In the genomic region with DNA sequence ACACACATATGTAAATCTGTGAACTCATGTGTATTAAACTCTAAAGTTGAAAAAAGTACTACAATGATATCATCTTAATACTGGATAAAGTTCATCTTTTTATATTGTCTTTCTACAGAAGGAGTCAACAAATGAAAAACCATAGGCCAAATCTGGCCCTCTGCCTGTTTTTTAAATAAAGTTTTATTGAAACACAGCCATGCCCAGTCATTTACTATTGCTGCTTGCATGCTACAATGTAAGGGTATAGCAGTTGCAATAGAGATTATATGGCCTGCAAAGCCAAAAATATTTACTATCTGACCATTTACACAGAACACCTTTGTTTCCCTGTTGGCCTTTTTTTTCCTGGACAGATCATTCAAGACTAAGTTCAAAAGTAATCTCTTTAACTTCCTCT, we compare ENCODE assay signal across 39 cellular contexts.
"Had no signal": no experiment of that assay in that cellular context is flagged by ENCODE, and none has a peak within 500 bp of the region (broad histone marks: within the 10 kb centered on the region; RNA-seq: fewer than 3 reads in every experiment).

No MANE protein-coding gene starts in this region.

- H3K4me1 ChIP-seq: adrenal gland, ascending aorta, body of pancreas, breast epithelium had no signal

- H3K27ac Mint-ChIP-seq: activated naive CD4-positive, alpha-beta T cell treated with anti-CD3 and anti-CD28 coated beads for 36 hours; activated naive CD4-positive, alpha-beta T cell treated with anti-CD3 and anti-CD28 coated beads, Interleukin-2, amount 10 ng/mL, durations not matched to agents 7 days and 5 days; activated naive CD4-positive, alpha-beta T cell treated with anti-CD3 and anti-CD28 coated beads, Interleukin-2, amount 50 U/mL, for 72 hours; activated naive CD8-positive, alpha-beta T cell; activated naive CD8-positive, alpha-beta T cell treated with anti-CD3 and anti-CD28 coated beads for 36 hours; activated naive CD8-positive, alpha-beta T cell treated with anti-CD3 and anti-CD28 coated beads, Interleukin-2, amount 10 ng/mL, durations not matched to agents 7 days and 5 days; activated naive CD8-positive, alpha-beta T cell treated with anti-CD3 and anti-CD28 coated beads, Interleukin-2, amount 50 U/mL, for 24 hours; activated T-cell treated with anti-CD3 and anti-CD28 coated beads, Interleukin-2, amount 50 U/mL, for 24 hours; activated T-cell treated with anti-CD3 and anti-CD28 coated beads, Interleukin-2, amount 50 U/mL, for 72 hours; activated T-helper 1 cell treated with anti-CD3 and anti-CD28 coated beads, Interleukin-12 subunit alpha, Interleukin-12 subunit beta, Interleukin-2, Interleukin-4 antibody, amounts not matched to agents 30 ng/mL and 10 ng/mL and 1 ng/mL, durations not matched to agents 14 hours and 24 hours and 36 hours; activated T-helper 17 cell treated with anti-CD3 and anti-CD28 coated beads, Interleukin-2, amount 50 U/mL, for 72 hours; activated T-helper 2 cell treated with anti-CD3 and anti-CD28 coated beads, Interferon-gamma antibody, Interleukin-2, Interleukin-4, amounts not matched to agents 10 μg/mL and 5 μg/mL and 100 μg/mL, durations not matched to agents 14 hours and 24 hours and 36 hours; brain had no signal

- DNase-seq: activated effector memory CD4-positive, alpha-beta T cell treated with anti-CD3 and anti-CD28 coated beads, Interleukin-2, amount 50 U/mL, for 16 hours; activated effector memory CD4-positive, alpha-beta T cell treated with Interleukin-2 at 50 U/mL for 16 hours; activated gamma-delta T cell; activated gamma-delta T cell treated with Interleukin-2 at 50 U/mL for 16 hours; activated naive CD4-positive, alpha-beta T cell; activated naive CD4-positive, alpha-beta T cell treated with anti-CD3 and anti-CD28 coated beads for 36 hours; activated naive CD4-positive, alpha-beta T cell treated with anti-CD3 and anti-CD28 coated beads, Interleukin-2, amount 10 ng/mL, durations not matched to agents 7 days and 5 days; activated naive CD4-positive, alpha-beta T cell treated with anti-CD3 and anti-CD28 coated beads, Interleukin-2, amount 50 U/mL, for 16 hours; activated naive CD4-positive, alpha-beta T cell treated with Interleukin-2 at 50 U/mL for 16 hours; activated naive CD8-positive, alpha-beta T cell treated with anti-CD3 and anti-CD28 coated beads for 36 hours; activated naive CD8-positive, alpha-beta T cell treated with anti-CD3 and anti-CD28 coated beads, Interleukin-2, amount 10 ng/mL, durations not matched to agents 7 days and 5 days; activated naive CD8-positive, alpha-beta T cell treated with anti-CD3 and anti-CD28 coated beads, Interleukin-2, amount 50 U/mL, for 24 hours; activated T-cell treated with anti-CD3 and anti-CD28 coated beads, Interleukin-2, amount 50 U/mL, for 24 hours; activated T-cell treated with anti-CD3 and anti-CD28 coated beads, Interleukin-2, amount 50 U/mL, for 4 hours; activated T-cell treated with anti-CD3 and anti-CD28 coated beads, Interleukin-2, amount 50 U/mL, for 48 hours; activated T-cell treated with anti-CD3 and anti-CD28 coated beads, Interleukin-2, amount 50 U/mL, for 72 hours; adrenal gland; amniotic stem cell; amygdala; anterior cingulate cortex; aorta; body of pancreas; brain microvascular endothelial cell; caudate nucleus; central memory CD4-positive, alpha-beta T cell; cerebellar nuclear complex had no signal

- H3K4me3 Mint-ChIP-seq: activated naive CD4-positive, alpha-beta T cell treated with anti-CD3 and anti-CD28 coated beads for 36 hours; activated naive CD4-positive, alpha-beta T cell treated with anti-CD3 and anti-CD28 coated beads, Interleukin-2, amount 10 ng/mL, durations not matched to agents 7 days and 5 days; activated naive CD4-positive, alpha-beta T cell treated with anti-CD3 and anti-CD28 coated beads, Interleukin-2, amount 50 U/mL, for 24 hours; activated naive CD8-positive, alpha-beta T cell; activated naive CD8-positive, alpha-beta T cell treated with anti-CD3 and anti-CD28 coated beads for 36 hours; activated naive CD8-positive, alpha-beta T cell treated with anti-CD3 and anti-CD28 coated beads, Interleukin-2, amount 10 ng/mL, durations not matched to agents 7 days and 5 days; activated naive CD8-positive, alpha-beta T cell treated with anti-CD3 and anti-CD28 coated beads, Interleukin-2, amount 50 U/mL, for 24 hours; activated T-cell treated with anti-CD3 and anti-CD28 coated beads, Interleukin-2, amount 50 U/mL, for 24 hours; activated T-cell treated with anti-CD3 and anti-CD28 coated beads, Interleukin-2, amount 50 U/mL, for 4 hours; activated T-cell treated with anti-CD3 and anti-CD28 coated beads, Interleukin-2, amount 50 U/mL, for 72 hours; activated T-helper 1 cell treated with anti-CD3 and anti-CD28 coated beads, Interleukin-12 subunit alpha, Interleukin-12 subunit beta, Interleukin-2, Interleukin-4 antibody, amounts not matched to agents 30 ng/mL and 10 ng/mL and 1 ng/mL, durations not matched to agents 14 hours and 24 hours and 36 hours; activated T-helper 17 cell treated with anti-CD3 and anti-CD28 coated beads, Interleukin-2, amount 50 U/mL, for 72 hours; brain; central memory CD8-positive, alpha-beta T cell had no signal

- H3K4me3 ChIP-seq: adrenal gland, ascending aorta, body of pancreas, breast epithelium, cardiac muscle cell had no signal

- H3K4me1 Mint-ChIP-seq: activated naive CD8-positive, alpha-beta T cell treated with anti-CD3 and anti-CD28 coated beads, Interleukin-2, amount 10 ng/mL, durations not matched to agents 7 days and 5 days; brain had no signal

- H3K27me3 Mint-ChIP-seq: activated naive CD8-positive, alpha-beta T cell; activated T-helper 17 cell treated with anti-CD3 and anti-CD28 coated beads, Interleukin-2, amount 50 U/mL, for 72 hours had no signal

- H3K27ac ChIP-seq: adrenal gland, ascending aorta, body of pancreas, brain microvascular endothelial cell, breast epithelium, cardiac muscle cell had no signal

- FAIRE-seq: astrocyte, bronchial epithelial cell had no signal

- ATAC-seq: activated naive CD4-positive, alpha-beta T cell treated with anti-CD3 and anti-CD28 coated beads, Interleukin-2, amount 50 U/mL, for 72 hours; activated naive CD8-positive, alpha-beta T cell treated with anti-CD3 and anti-CD28 coated beads, Interleukin-2, amount 50 U/mL, for 24 hours; activated T-cell treated with anti-CD3 and anti-CD28 coated beads, Interleukin-2, amount 50 U/mL, for 4 hours; activated T-cell treated with anti-CD3 and anti-CD28 coated beads, Interleukin-2, amount 50 U/mL, for 72 hours; activated T-helper 17 cell treated with anti-CD3 and anti-CD28 coated beads, Interleukin-2, amount 50 U/mL, for 72 hours; body of pancreas had no signal

- H3K9me3 Mint-ChIP-seq: activated naive CD4-positive, alpha-beta T cell treated with anti-CD3 and anti-CD28 coated beads, Interleukin-2, amount 50 U/mL, for 24 hours; activated naive CD8-positive, alpha-beta T cell treated with anti-CD3 and anti-CD28 coated beads, Interleukin-2, amount 50 U/mL, for 24 hours; activated T-cell treated with anti-CD3 and anti-CD28 coated beads, Interleukin-2, amount 50 U/mL, for 4 hours; activated T-helper 2 cell treated with anti-CD3 and anti-CD28 coated beads, Interferon-gamma antibody, Interleukin-2, Interleukin-4, amounts not matched to agents 10 μg/mL and 5 μg/mL and 100 μg/mL, durations not matched to agents 14 hours and 24 hours and 36 hours; central memory CD8-positive, alpha-beta T cell had no signal

- H3K9me3 ChIP-seq: adrenal gland, ascending aorta, body of pancreas, breast epithelium had no signal

- H3K27me3 ChIP-seq: adrenal gland, ascending aorta, body of pancreas, brain microvascular endothelial cell, breast epithelium had no signal

- H3K36me3 ChIP-seq: adrenal gland, ascending aorta, brain microvascular endothelial cell, breast epithelium, cardiac muscle cell had no signal

- H3K36me3 Mint-ChIP-seq: activated naive CD4-positive, alpha-beta T cell treated with anti-CD3 and anti-CD28 coated beads, Interleukin-2, amount 10 ng/mL, durations not matched to agents 7 days and 5 days; activated naive CD8-positive, alpha-beta T cell; activated naive CD8-positive, alpha-beta T cell treated with anti-CD3 and anti-CD28 coated beads for 36 hours; brain had no signal
